Comparison of ENCODE assay signal across 8 cellular contexts in the genomic region with DNA sequence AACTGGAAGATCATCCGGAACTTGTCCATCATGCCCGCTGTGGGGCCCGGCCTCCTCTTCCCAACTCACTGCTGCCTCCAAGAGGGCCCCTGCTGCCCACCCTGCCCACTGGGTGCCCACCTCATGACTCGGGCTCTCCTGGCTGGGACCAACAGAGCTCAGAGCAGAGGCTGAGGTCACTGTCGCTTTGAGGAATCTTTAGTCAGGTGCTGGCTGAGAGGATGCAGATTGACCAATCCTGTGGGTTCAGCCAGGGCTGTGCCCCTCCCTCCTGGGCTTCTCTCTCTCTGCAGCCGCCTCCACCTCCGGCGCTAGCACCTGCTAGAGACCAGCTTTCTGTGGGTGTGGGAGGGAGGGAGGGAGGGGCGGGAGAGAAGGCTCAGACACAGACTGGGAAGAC. TPM values are rescaled to one million over a fixed set of nuclear protein-coding genes. Genes with fewer than 3 reads are reported as not detected.
DNase-seq lines count a peak whose midpoint lies in the region; ATAC-seq and TF ChIP-seq lines count a peak whose summit lies in the region.

A gene with protein sequence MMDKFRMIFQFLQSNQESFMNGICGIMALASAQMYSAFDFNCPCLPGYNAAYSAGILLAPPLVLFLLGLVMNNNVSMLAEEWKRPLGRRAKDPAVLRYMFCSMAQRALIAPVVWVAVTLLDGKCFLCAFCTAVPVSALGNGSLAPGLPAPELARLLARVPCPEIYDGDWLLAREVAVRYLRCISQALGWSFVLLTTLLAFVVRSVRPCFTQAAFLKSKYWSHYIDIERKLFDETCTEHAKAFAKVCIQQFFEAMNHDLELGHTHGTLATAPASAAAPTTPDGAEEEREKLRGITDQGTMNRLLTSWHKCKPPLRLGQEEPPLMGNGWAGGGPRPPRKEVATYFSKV (minus strand): TSS at position 181 of the 400 bp plus-strand sequence. CDS start 149 bp downstream, at position 32.

- no peaks in the 10 kb centered on the region for H3K9me3 ChIP-seq in esophagus squamous epithelium

- 87% methylated on average over 3 of the region's 9 CpGs; no CpG with 5 or more reads in 1 of the 2 donors for WGBS in esophagus squamous epithelium, 2 donors

- ATAC-seq in GM18498 (IDR thresholded peaks at IDR 0.05; ENCODE audit: unreplicated experiment) (peak; percentile 55), GM21786 (IDR thresholded peaks at IDR 0.05; ENCODE audit: unreplicated experiment) (peak; percentile 75)

- H3K4me1 ChIP-seq in esophagus squamous epithelium, result peaks cover 0 to 5% (median 0%) of the 10 kb centered on the region in 3 donors

- H3K36me3 ChIP-seq in esophagus squamous epithelium, result no peaks in the 10 kb centered on the region

- DNase-seq in NCI-H2196 treated with DMSO at 0.1 percent for 48 hours (lab: John Stamatoyannopoulos, UW; ENCODE audit: unreplicated experiment) (peak; percentile 68), iPS-NIHi11 (ENCODE audit: low spot score) (peak; percentile 93), NCI-H1092 (lab: John Stamatoyannopoulos, UW) (no peak), activated gamma-delta T cell treated with Interleukin-2 at 50 U/mL for 16 hours (no peak), esophagus squamous epithelium (lab: John Stamatoyannopoulos, UW) (no peak)
- DNase-seq in stimulated activated CD4-positive, alpha-beta T cell treated with anti-CD3 and anti-CD28 coated beads, Interleukin-4, amount 100 ng/mL, for 24 hours, result no peak

- no peaks in the 10 kb centered on the region for H3K27me3 ChIP-seq in esophagus squamous epithelium

- no peak within 1 kb of the TSS for H3K27ac ChIP-seq in esophagus squamous epithelium

- no peak within 1 kb of the TSS for H3K4me3 ChIP-seq in esophagus squamous epithelium

- no peak for TF ChIP-seq CTCF in esophagus squamous epithelium (IDR thresholded peaks at IDR 0.05)

- intact Hi-C loops in esophagus squamous epithelium (cut with DNase I), result no loop called here

- no peak for TF ChIP-seq POLR2A in esophagus squamous epithelium (IDR thresholded peaks at IDR 0.05)

RNA-seq across cellular contexts. Expression of the gene that starts here (rescaled TPM):
- total RNA-seq in esophagus squamous epithelium, result not detected

Comparison
In these comparisons a context has a peak if more than half of its experiments do, and no peak if none do; other contexts are left out.
1. DNase-seq: peak in NCI-H2196 treated with DMSO at 0.1 percent for 48 hours (single experiment) and iPS-NIHi11 (single experiment); none in NCI-H1092 (single experiment), activated gamma-delta T cell treated with Interleukin-2 at 50 U/mL for 16 hours (single experiment), stimulated activated CD4-positive, alpha-beta T cell treated with anti-CD3 and anti-CD28 coated beads, Interleukin-4, amount 100 ng/mL, for 24 hours (single experiment) and esophagus squamous epithelium (single experiment).